ENCODE assay signal across 7 cellular contexts in the genomic region with DNA sequence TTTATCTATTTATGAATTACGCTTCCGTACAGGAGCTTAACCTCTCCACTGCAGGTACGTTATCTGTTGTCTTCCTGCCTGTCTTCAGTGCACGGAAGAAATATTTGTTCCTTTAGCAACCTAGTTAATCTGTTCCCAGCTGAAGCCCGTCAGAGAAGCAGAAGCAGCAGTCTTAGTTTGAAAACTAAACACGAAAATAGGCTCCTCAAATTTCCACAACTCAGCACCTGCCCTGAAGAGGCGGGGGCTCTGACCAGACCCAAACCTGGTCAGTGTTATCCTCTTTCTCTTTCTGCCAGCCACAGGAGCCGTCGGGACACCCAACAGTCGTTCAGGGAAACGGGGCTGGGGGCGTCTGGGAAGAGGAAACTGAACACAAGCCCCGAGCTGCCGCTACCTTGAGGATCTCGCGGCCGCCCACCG. TPM values are rescaled to one million over a fixed set of nuclear protein-coding genes. Genes with fewer than 3 reads are reported as not detected.
DNase-seq lines count a peak whose midpoint lies in the region; ATAC-seq and TF ChIP-seq lines count a peak whose summit lies in the region.

No MANE protein-coding gene starts in this region.

- peak overlapping the region in 1 of 2 experiments; percentile 11 for H2BK12ac ChIP-seq in mesenchymal stem cell (ENCODE audit: low read length in 2 of 2)

- peaks cover 33% of the 10 kb centered on the region for H3F3A ChIP-seq in MM.1S (ENCODE audit: insufficient read depth, low read length)

- H3K79me1 ChIP-seq in mesenchymal stem cell (replicated peaks; ENCODE audit: low read length, poor library complexity, severe bottlenecking) = peaks cover 3% of the 10 kb centered on the region

- H2BK5ac ChIP-seq in mesenchymal stem cell (ENCODE audit: low read depth, low read length, poor library complexity, severe bottlenecking) = peak overlapping the region; percentile 68

- H3K9ac ChIP-seq in MM.1S (ENCODE audit: low read length) (peak overlapping the region; percentile 97), mesenchymal stem cell (ENCODE audit: low read length) (peak overlapping the region; percentile 95)

- no peak overlapping the region for H2BK120ac ChIP-seq in mesenchymal stem cell (ENCODE audit: low read depth, low read length)

- H3K27me3 ChIP-seq in MM.1S (replicated peaks; ENCODE audit: insufficient read depth, low read length) = no peaks in the 10 kb centered on the region
- H3K27me3 ChIP-seq in mesenchymal stem cell (ENCODE audit: control insufficient read depth in 1 of 2, insufficient read depth in 1 of 2, low read length in 2 of 2) = no peaks in the 10 kb centered on the region

- peak overlapping the region; percentile 57 to 87 for H3K4ac ChIP-seq in mesenchymal stem cell (ENCODE audit: low read depth in 1 of 2, low read length in 2 of 2)

- H3K4me2 ChIP-seq in MM.1S (ENCODE audit: low read depth, low read length) (peak overlapping the region; percentile 86), mesenchymal stem cell (ENCODE audit: low read length, poor library complexity, severe bottlenecking) (peak overlapping the region; percentile 85)

- H2AK5ac ChIP-seq in mesenchymal stem cell (ENCODE audit: low read length, severe bottlenecking) = no peak overlapping the region

- H3K4me1 ChIP-seq in MM.1S (ENCODE audit: low read length) = no peaks in the 10 kb centered on the region
- H3K4me1 ChIP-seq in mesenchymal stem cell (ENCODE audit: control insufficient read depth, insufficient read depth, low read depth, low read length) = peaks cover 5% of the 10 kb centered on the region

- H3K4me3 ChIP-seq in MM.1S (ENCODE audit: low read length) (peak overlapping the region; percentile 94), mesenchymal stem cell (ENCODE audit: insufficient read depth in 1 of 2, low read depth in 1 of 2, low read length in 2 of 2) (peak overlapping the region; percentile 68 to 96)

- peak overlapping the region in 1 of 2 experiments; percentile 92 for H3K23ac ChIP-seq in mesenchymal stem cell (ENCODE audit: low read length in 2 of 2)

- peak overlapping the region; percentile 98 for H3K27ac ChIP-seq in MM.1S (ENCODE audit: low read length)
- peak overlapping the region; percentile 99 for H3K27ac ChIP-seq in mesenchymal stem cell (ENCODE audit: low read length, poor library complexity, severe bottlenecking)

- H4K20me1 ChIP-seq in MM.1S (ENCODE audit: insufficient read depth, low read length) = no peaks in the 10 kb centered on the region

- peak overlapping the region in 1 of 2 experiments; percentile 87 for H3K14ac ChIP-seq in mesenchymal stem cell (ENCODE audit: low read length in 2 of 2)

- H3K4me1 Mint-ChIP-seq in brain = peaks cover 65% of the 10 kb centered on the region

- H3K9me3 ChIP-seq in MM.1S (replicated peaks; ENCODE audit: insufficient read depth, low read length) (no peaks in the 10 kb centered on the region), mesenchymal stem cell (ENCODE audit: control insufficient read depth, low read length) (no peaks in the 10 kb centered on the region)

- 1% methylated on average over 14 of the region's 18 CpGs for WGBS in mesenchymal stem cell

- H3K27me3 Mint-ChIP-seq in brain = peaks cover 12% of the 10 kb centered on the region

- H3K36me3 ChIP-seq in MM.1S (replicated peaks; ENCODE audit: insufficient read depth, low read length) = no peaks in the 10 kb centered on the region
- peaks cover 3 to 12% of the 10 kb centered on the region in 2 experiments for H3K36me3 ChIP-seq in mesenchymal stem cell (ENCODE audit: control insufficient read depth in 1 of 2, insufficient read depth in 2 of 2, low read depth in 1 of 2, low read length in 2 of 2)

- H3K4me3 Mint-ChIP-seq in brain = peak overlapping the region; percentile 90 to 97 (median 93)

- TF ChIP-seq CTCF in MM.1S (IDR thresholded peaks at IDR 0.05; ENCODE audit: low read length) = no peak
- TF ChIP-seq CTCF in brain (conservative IDR thresholded peaks at IDR 0.05) = no peak

- peaks cover 56% of the 10 kb centered on the region for H3K79me2 ChIP-seq in MM.1S (ENCODE audit: low read length)

- H2AFZ ChIP-seq in MM.1S (ENCODE audit: low read length) = peak overlapping the region; percentile 91
- peak overlapping the region; percentile 74 for H2AFZ ChIP-seq in mesenchymal stem cell (ENCODE audit: low read depth, low read length)

- H4K8ac ChIP-seq in mesenchymal stem cell (ENCODE audit: low read length) = peak overlapping the region; percentile 19

- DNase-seq in MM.1S (peak; percentile 60), mesenchymal stem cell (no peak), sciatic nerve (ENCODE audit: low spot score) (no peak), NCI-H187 treated with DMSO at 0.1 percent for 48 hours (lab: John Stamatoyannopoulos, UW) (no peak)

- intact Hi-C loops in sciatic nerve (cut with DNase I) = no loop called here

- ATAC-seq in GM18502 (IDR thresholded peaks at IDR 0.05; ENCODE audit: poor library complexity, unreplicated experiment) (peak; percentile 5), GM21825 (IDR thresholded peaks at IDR 0.05; ENCODE audit: unreplicated experiment) (peak; percentile 0), sciatic nerve (no peak)

- H3K18ac ChIP-seq in mesenchymal stem cell (ENCODE audit: low read depth in 1 of 2, low read length in 2 of 2) = peak overlapping the region; percentile 93 to 95

- no peak overlapping the region for H4K91ac ChIP-seq in mesenchymal stem cell (ENCODE audit: low read length)

- H3K36me3 Mint-ChIP-seq in brain = peaks cover 33% of the 10 kb centered on the region

- H3K9me3 Mint-ChIP-seq in brain = peaks cover 0 to 4% (median 0%) of the 10 kb centered on the region in 5 experiments

- H2BK15ac ChIP-seq in mesenchymal stem cell (ENCODE audit: low read depth, poor library complexity, severe bottlenecking) = no peak overlapping the region

- H3K27ac Mint-ChIP-seq in brain = peak overlapping the region; percentile 86 to 100 (median 100)

- H3K9me2 ChIP-seq in MM.1S (replicated peaks; ENCODE audit: insufficient read depth, low read length) = no peaks in the 10 kb centered on the region

RNA-seq across cellular contexts. Expression of gene NUDCD2, which starts 0.4 kb away (rescaled TPM):
- 36.3 TPM for polyA plus RNA-seq in brain (ENCODE audit: insufficient read depth, low read depth, low replicate concordance)
- 9.8 TPM for polyA plus RNA-seq in mesenchymal stem cell (2013, experiment 1 of 2)
- 10.9 TPM for polyA plus RNA-seq in mesenchymal stem cell (2013, experiment 2 of 2)
- 23.0 TPM for total RNA-seq in sciatic nerve

RNA-seq across cellular contexts. Expression of gene HMMR, which starts 1.0 kb away (rescaled TPM):
- 7.5 TPM for polyA plus RNA-seq in brain (ENCODE audit: insufficient read depth, low read depth, low replicate concordance)
- 4.8 TPM for polyA plus RNA-seq in mesenchymal stem cell (2013, experiment 1 of 2)
- 4.5 TPM for polyA plus RNA-seq in mesenchymal stem cell (2013, experiment 2 of 2)
- 0.85 TPM for total RNA-seq in sciatic nerve

RNA-seq across cellular contexts. Expression of gene CCNG1, which starts 22.1 kb away (rescaled TPM):
- 64.2 TPM for polyA plus RNA-seq in brain (ENCODE audit: insufficient read depth, low read depth, low replicate concordance)
- 162 TPM for polyA plus RNA-seq in mesenchymal stem cell (2013, experiment 1 of 2)
- polyA plus RNA-seq in mesenchymal stem cell (2013, experiment 2 of 2) = 165 TPM
- total RNA-seq in sciatic nerve = 114 TPM

RNA-seq across cellular contexts. Expression of gene MAT2B, which starts 45.9 kb away (rescaled TPM):
- polyA plus RNA-seq in brain (ENCODE audit: insufficient read depth, low read depth, low replicate concordance) = 25.7 TPM
- 35.4 TPM for polyA plus RNA-seq in mesenchymal stem cell (2013, experiment 1 of 2)
- 37.9 TPM for polyA plus RNA-seq in mesenchymal stem cell (2013, experiment 2 of 2)
- total RNA-seq in sciatic nerve = 38.3 TPM
